Comparison of ENCODE assay signal across 8 cellular contexts in genomic region chr20:63863798-63864544, GRCh38. TPM values are rescaled to one million over a fixed set of nuclear protein-coding genes. Genes with fewer than 3 reads are reported as not detected.
DNase-seq lines count a peak whose midpoint lies in the region; ATAC-seq and TF ChIP-seq lines count a peak whose summit lies in the region.

No MANE protein-coding gene starts in this region.

- H3K4me1 Mint-ChIP-seq in HFFc6 (ENCODE audit: low read depth): peaks cover 28% of the 10 kb centered on the region
- H3K4me1 Mint-ChIP-seq in T-cell: peaks cover 26 to 36% (median 29%) of the 10 kb centered on the region in 3 donors

- TF ChIP-seq POLR2A in vagina (IDR thresholded peaks at IDR 0.05): peak in 1 of 2 donors; percentile 2

- H3K27ac ChIP-seq in right cardiac atrium (ENCODE audit: low read length) (peak overlapping the region; percentile 84), vagina (peak overlapping the region; percentile 93)

- TF ChIP-seq CTCF in GM12864 (IDR thresholded peaks at IDR 0.05; ENCODE audit: low read depth, low read length, missing control alignments) (peak; percentile 84), HFFc6 (IDR thresholded peaks at IDR 0.05) (peak; percentile 74), vagina (IDR thresholded peaks at IDR 0.05) (peak in 2 of 3 experiments; percentile 42 to 50)

- H3K4me1 ChIP-seq in right cardiac atrium (ENCODE audit: control insufficient read depth, insufficient read depth, low read length): peaks cover 3% of the 10 kb centered on the region
- H3K4me1 ChIP-seq in vagina: peaks cover 38% of the 10 kb centered on the region

- H3K27me3 ChIP-seq in right cardiac atrium (ENCODE audit: control insufficient read depth, insufficient read depth) (no peaks in the 10 kb centered on the region), vagina (no peaks in the 10 kb centered on the region)

- ATAC-seq in T-cell (replicated peaks in 1 of 4) (peak; percentile 67 to 76 (median 76)), right cardiac atrium (peak; percentile 87 to 90)

- H3K36me3 Mint-ChIP-seq in HFFc6 (ENCODE audit: low read depth): peaks cover 30% of the 10 kb centered on the region
- H3K36me3 Mint-ChIP-seq in T-cell: peaks cover 16% of the 10 kb centered on the region

- 8% methylated on average over 38 of the region's 38 CpGs for WGBS in right cardiac atrium

- H3K4me3 Mint-ChIP-seq in HFFc6 (peak overlapping the region; percentile 97), T-cell (peak overlapping the region; percentile 86 to 99 (median 90))

- H3K27ac Mint-ChIP-seq in HFFc6 (peak overlapping the region; percentile 99), T-cell (peak overlapping the region; percentile 97)

- peak overlapping the region; percentile 98 for H3K4me3 ChIP-seq in GM12864 (ENCODE audit: low read depth, low read length)
- peak overlapping the region; percentile 64 for H3K4me3 ChIP-seq in right cardiac atrium (ENCODE audit: low read length)
- peak overlapping the region; percentile 53 to 94 for H3K4me3 ChIP-seq in vagina

- H3K9me3 ChIP-seq in right cardiac atrium (ENCODE audit: control insufficient read depth, low read length) (no peaks in the 10 kb centered on the region), vagina (no peaks in the 10 kb centered on the region)

- H3K27me3 Mint-ChIP-seq in HFFc6 (ENCODE audit: insufficient read depth) (no peaks in the 10 kb centered on the region), T-cell (no peaks in the 10 kb centered on the region)

- intact Hi-C loops in right cardiac atrium (cut with DNase I): loop anchor here in 2 of 4 donors (2.0 to 5.0 kb wide), 2 partner anchors 77 kb away; no protein-coding TSS in a partner anchor
- intact Hi-C loops in vagina (cut with DNase I): no loop called here

- H3K9me3 Mint-ChIP-seq in HFFc6: no peaks in the 10 kb centered on the region
- H3K9me3 Mint-ChIP-seq in T-cell: no peaks in the 10 kb centered on the region

- POLR2A ChIA-PET in T-cell (lab: Charles Lee): interaction anchor here in 1 of 2 donors (1.2 kb wide), 1 partner anchor 92 kb away, joined by 4 read pairs; the partner anchor contains the start of gene UCKL1

- H3K36me3 ChIP-seq in vagina: peaks cover 0 to 11% of the 10 kb centered on the region in 2 donors

- CTCF ChIA-PET in T-cell (lab: Charles Lee): interaction anchor here in 1 of 2 donors (0.6 to 0.7 kb wide), 2 partner anchors 222 to 326 kb away, joined by 3 read pairs; partner anchors contain the start of gene PTK6

- DNase-seq in GM12864 (ENCODE audit: low read depth) (peak; percentile 88), HFFc6 (peak; percentile 62), NCI-H1092 treated with DMSO at 0.1 percent for 48 hours (lab: John Stamatoyannopoulos, UW) (peak; percentile 75), T-cell (peak; percentile 64 to 86 (median 74)), amniotic stem cell (lab: John Stamatoyannopoulos, UW) (peak; percentile 27), right cardiac atrium (peak; percentile 87 to 95 (median 94)), putamen (ENCODE audit: low spot score) (peak; percentile 56), vagina (ENCODE audit: extremely low spot score in 2 of 2) (peak in 1 of 2 donors; percentile 94)

RNA-seq across cellular contexts. Expression of gene TPD52L2, which starts 1.1 kb away (rescaled TPM):
- 100 to 1,000 TPM; 161 to 196 (median 169) TPM for total RNA-seq in HFFc6 (2021; fragmentation: NEBNext Ultra II Directional; extraction: Animal tissue kit (Norgen Biotek cat#: 25700))
- 10 to 100 TPM; 27.8 to 44.1 (median 39.3) TPM for total RNA-seq in T-cell
- total RNA-seq in right cardiac atrium: 10 to 100 TPM; 62.1 to 73.5 (median 63.6) TPM
- 52.3 TPM for polyA plus RNA-seq in right cardiac atrium
- 90.1 TPM for total RNA-seq in vagina

RNA-seq across cellular contexts. Expression of gene ABHD16B, which starts 2.7 kb away (rescaled TPM):
- not detected for total RNA-seq in HFFc6 (2021; fragmentation: NEBNext Ultra II Directional; extraction: Animal tissue kit (Norgen Biotek cat#: 25700))
- total RNA-seq in T-cell (not detected), right cardiac atrium (not detected), vagina (not detected)
- 0.54 TPM for polyA plus RNA-seq in right cardiac atrium

RNA-seq across cellular contexts. Expression of gene DNAJC5, which starts 31.0 kb away (rescaled TPM):
- total RNA-seq in HFFc6 (2021; fragmentation: NEBNext Ultra II Directional; extraction: Animal tissue kit (Norgen Biotek cat#: 25700)): 10 to 100 TPM; 52.0 to 65.8 (median 56.2) TPM
- total RNA-seq in T-cell (10 to 100 TPM; 35.4 to 63.7 (median 54.9) TPM), right cardiac atrium (10 to 100 TPM; 43.1 to 51.0 (median 49.9) TPM), vagina (25.8 TPM)
- polyA plus RNA-seq in right cardiac atrium: 32.2 TPM

RNA-seq across cellular contexts. Expression of gene ZBTB46, which starts 32.9 kb away (rescaled TPM):
- 1 to 10 TPM in 2 of 6 experiments, under 1 TPM in 4; 0.38 to 1.1 (median 0.64) TPM for total RNA-seq in HFFc6 (2021; fragmentation: NEBNext Ultra II Directional; extraction: Animal tissue kit (Norgen Biotek cat#: 25700))
- total RNA-seq in T-cell (under 1 TPM; 0.20 to 0.95 (median 0.30) TPM), right cardiac atrium (10 to 100 TPM; 14.4 to 18.1 (median 16.3) TPM), vagina (7.4 TPM)
- polyA plus RNA-seq in right cardiac atrium: 6.7 TPM
